ENCODE assay signal across 29 cellular contexts in the genomic region with DNA sequence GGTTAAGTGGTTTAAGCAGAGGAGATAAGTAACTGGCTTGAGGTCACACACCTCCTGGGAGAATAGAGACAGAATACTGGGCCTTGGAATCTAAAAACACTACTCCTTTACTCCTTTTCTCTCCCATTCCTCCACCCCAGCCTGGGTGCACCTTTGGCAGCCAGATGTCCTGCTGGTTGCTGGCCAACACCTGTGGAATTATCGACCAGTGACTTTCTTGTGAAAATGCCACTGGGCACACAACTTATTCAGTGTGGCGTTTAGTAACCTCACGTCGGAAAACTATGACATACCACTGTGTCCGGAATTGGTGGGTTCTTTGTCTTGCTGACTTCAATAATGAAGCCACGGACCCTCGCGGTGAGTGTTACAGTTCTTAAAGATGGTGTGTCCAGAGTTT. TPM values are rescaled to one million over a fixed set of nuclear protein-coding genes. Genes with fewer than 3 reads are reported as not detected.
"Had no signal": no experiment of that assay in that cellular context is flagged by ENCODE, and none has a peak within 500 bp of the region (broad histone marks: within the 10 kb centered on the region; RNA-seq: fewer than 3 reads in every experiment).

No MANE protein-coding gene starts in this region.

- H3K4me3 ChIP-seq: stomach, suprapubic skin, thoracic aorta, thyroid gland, tibial artery, tibial nerve, transverse colon, upper lobe of left lung, upper lobe of right lung, uterus, vagina had no signal

- H3K36me3 ChIP-seq: stomach, suprapubic skin, thoracic aorta, thyroid gland, tibial artery, tibial nerve, transverse colon, upper lobe of left lung, upper lobe of right lung, uterus, vagina had no signal

- H3K36me3 Mint-ChIP-seq: stimulated activated effector memory CD8-positive, alpha-beta T cell treated with anti-CD3 and anti-CD28 coated beads, Interleukin-12 subunit alpha, Interleukin-12 subunit beta, amount 100 ng/mL, for 72 hours; stimulated activated memory B cell treated with anti-CD40 and anti-IgM and Interleukin-4, amounts not matched to agents 10 μg/mL and 1 μg/mL and 100 μg/mL, for 72 hours; stimulated activated naive B cell treated with anti-CD40 and anti-IgM and Interleukin-4, amounts not matched to agents 10 μg/mL and 1 μg/mL and 100 μg/mL, for 72 hours; type B pancreatic cell had no signal

- H3K27me3 ChIP-seq: stomach, suprapubic skin, testis, thyroid gland, tibial artery, tibial nerve, transverse colon, upper lobe of left lung, upper lobe of right lung, uterus, vagina had no signal

- H3K9me3 Mint-ChIP-seq: type B pancreatic cell had no signal

- H3K4me3 Mint-ChIP-seq: stimulated activated effector memory CD8-positive, alpha-beta T cell treated with anti-CD3 and anti-CD28 coated beads, Interleukin-12 subunit alpha, Interleukin-12 subunit beta, amount 100 ng/mL, for 72 hours; stimulated activated memory B cell treated with anti-CD40 and anti-IgM and Interleukin-4, amounts not matched to agents 10 μg/mL and 1 μg/mL and 100 μg/mL, for 72 hours; stimulated activated naive B cell treated with anti-CD40 and anti-IgM and Interleukin-4, amounts not matched to agents 10 μg/mL and 1 μg/mL and 100 μg/mL, for 72 hours; stimulated activated naive CD8-positive, alpha-beta T cell treated with anti-CD3 and anti-CD28 coated beads, Interleukin-15, amount 100 ng/mL, for 72 hours; stimulated activated naive CD8-positive, alpha-beta T cell treated with anti-CD3 and anti-CD28 coated beads, Interleukin-15, Interleukin-2, amounts not matched to agents 100 ng/mL and 50 ng/mL, for 24 hours; type B pancreatic cell had no signal

- H3K9me3 ChIP-seq: stomach, suprapubic skin, testis, thoracic aorta, thyroid gland, tibial artery, tibial nerve, transverse colon, upper lobe of right lung, uterus, vagina had no signal

- H3K4me1 ChIP-seq: testis, tibial nerve, transverse colon had no signal

- H3K4me1 Mint-ChIP-seq: stimulated activated effector memory CD8-positive, alpha-beta T cell treated with anti-CD3 and anti-CD28 coated beads, Interleukin-12 subunit alpha, Interleukin-12 subunit beta, amount 100 ng/mL, for 72 hours; stimulated activated memory B cell treated with anti-CD40 and anti-IgM and Interleukin-4, amounts not matched to agents 10 μg/mL and 1 μg/mL and 100 μg/mL, for 72 hours; stimulated activated naive B cell treated with anti-CD40 and anti-IgM and Interleukin-4, amounts not matched to agents 10 μg/mL and 1 μg/mL and 100 μg/mL, for 72 hours; stimulated activated naive CD8-positive, alpha-beta T cell treated with anti-CD3 and anti-CD28 coated beads, Interleukin-15, amount 100 ng/mL, for 72 hours had no signal

- DNase-seq: stimulated activated CD4-positive, alpha-beta T cell treated with anti-CD3 and anti-CD28 coated beads, Interleukin-2, amount 100 ng/mL, for 48 hours; stimulated activated CD4-positive, alpha-beta T cell treated with anti-CD3 and anti-CD28 coated beads, Interleukin-4, amount 100 ng/mL, for 1 hour; stimulated activated CD4-positive, alpha-beta T cell treated with anti-CD3 and anti-CD28 coated beads, Interleukin-4, amount 100 ng/mL, for 24 hours; stimulated activated CD4-positive, alpha-beta T cell treated with anti-CD3 and anti-CD28 coated beads, Interleukin-4, amount 100 ng/mL, for 4 hours; stimulated activated CD8-positive, alpha-beta memory T cell treated with anti-CD3 and anti-CD28 coated beads, Interleukin-4, amount 100 ng/mL, for 48 hours; stimulated activated naive B cell treated with anti-CD40 and anti-IgM and Interleukin-4, amounts not matched to agents 10 μg/mL and 1 μg/mL and 100 μg/mL, for 72 hours; stimulated activated naive CD4-positive, alpha-beta T cell; stimulated activated naive CD4-positive, alpha-beta T cell treated with Interleukin-2 at 50 U/mL for 16 hours; stimulated activated naive CD8-positive, alpha-beta T cell treated with anti-CD3 and anti-CD28 coated beads, Interleukin-15, amount 100 ng/mL, for 72 hours; stimulated activated naive CD8-positive, alpha-beta T cell treated with anti-CD3 and anti-CD28 coated beads, Interleukin-15, Interleukin-2, amounts not matched to agents 100 U/mL and 50 U/mL, for 24 hours; stomach; substantia nigra; testis; thyroid gland; tibial artery; transverse colon; upper lobe of right lung; uterus had no signal

- FAIRE-seq: urothelium cell line had no signal

- H3K27ac ChIP-seq: stomach, suprapubic skin, testis, thoracic aorta, thyroid gland, tibial artery, tibial nerve, transverse colon, upper lobe of left lung, upper lobe of right lung, uterus, vagina had no signal

- H3K27me3 Mint-ChIP-seq: stimulated activated memory B cell treated with anti-CD40 and anti-IgM and Interleukin-4, amounts not matched to agents 10 μg/mL and 1 μg/mL and 100 μg/mL, for 72 hours; stimulated activated naive B cell treated with anti-CD40 and anti-IgM and Interleukin-4, amounts not matched to agents 10 μg/mL and 1 μg/mL and 100 μg/mL, for 72 hours; stimulated activated naive CD8-positive, alpha-beta T cell treated with anti-CD3 and anti-CD28 coated beads, Interleukin-15, amount 100 ng/mL, for 72 hours; stimulated activated naive CD8-positive, alpha-beta T cell treated with anti-CD3 and anti-CD28 coated beads, Interleukin-15, Interleukin-2, amounts not matched to agents 100 ng/mL and 50 ng/mL, for 24 hours; type B pancreatic cell had no signal

- ATAC-seq: stimulated activated effector memory CD8-positive, alpha-beta T cell treated with anti-CD3 and anti-CD28 coated beads, Interleukin-12 subunit alpha, Interleukin-12 subunit beta, amount 100 ng/mL, for 72 hours; stimulated activated memory B cell treated with anti-CD40 and anti-IgM and Interleukin-4, amounts not matched to agents 10 μg/mL and 1 μg/mL and 100 μg/mL, for 72 hours; stimulated activated naive B cell treated with anti-CD40 and anti-IgM and Interleukin-4, amounts not matched to agents 10 μg/mL and 1 μg/mL and 100 μg/mL, for 72 hours; stimulated activated naive CD8-positive, alpha-beta T cell treated with anti-CD3 and anti-CD28 coated beads, Interleukin-15, amount 100 ng/mL, for 72 hours; stimulated activated naive CD8-positive, alpha-beta T cell treated with anti-CD3 and anti-CD28 coated beads, Interleukin-15, Interleukin-2, amounts not matched to agents 100 U/mL and 50 U/mL, for 24 hours; upper lobe of right lung had no signal

- H3K27ac Mint-ChIP-seq: stimulated activated effector memory CD8-positive, alpha-beta T cell treated with anti-CD3 and anti-CD28 coated beads, Interleukin-12 subunit alpha, Interleukin-12 subunit beta, amount 100 ng/mL, for 72 hours; stimulated activated memory B cell treated with anti-CD40 and anti-IgM and Interleukin-4, amounts not matched to agents 10 μg/mL and 1 μg/mL and 100 μg/mL, for 72 hours; stimulated activated naive B cell treated with anti-CD40 and anti-IgM and Interleukin-4, amounts not matched to agents 10 μg/mL and 1 μg/mL and 100 μg/mL, for 72 hours; stimulated activated naive CD8-positive, alpha-beta T cell treated with anti-CD3 and anti-CD28 coated beads, Interleukin-15, amount 100 ng/mL, for 72 hours; stimulated activated naive CD8-positive, alpha-beta T cell treated with anti-CD3 and anti-CD28 coated beads, Interleukin-15, Interleukin-2, amounts not matched to agents 100 ng/mL and 50 ng/mL, for 24 hours; type B pancreatic cell had no signal

RNA-seq across cellular contexts. Expression of a gene that starts 26.4 kb away (rescaled TPM):
- polyA plus RNA-seq: stomach had no signal

RNA-seq across cellular contexts. Expression of a gene that starts 30.2 kb away (rescaled TPM):
- polyA plus RNA-seq: urinary bladder had no signal
